23 cellular contexts compared by ENCODE assay signal in genomic region chr14:101122114-101122854, GRCh38.
DNase-seq lines count a peak whose midpoint lies in the region; ATAC-seq and TF ChIP-seq lines count a peak whose summit lies in the region.
"Had no signal": no experiment of that assay in that cellular context is flagged by ENCODE, and none has a peak within 500 bp of the region (broad histone marks: within the 10 kb centered on the region; RNA-seq: fewer than 3 reads in every experiment).

No MANE protein-coding gene starts in this region.

- H4K91ac ChIP-seq in neuronal stem cell (ENCODE audit: low read depth, low read length, poor library complexity): no peak overlapping the region

- H3K27me3 ChIP-seq in Peyer's patch (no peaks in the 10 kb centered on the region), neuronal stem cell (ENCODE audit: control insufficient read depth in 3 of 3, insufficient read depth in 3 of 3, low read depth in 1 of 3, low read length in 3 of 3) (no peaks in the 10 kb centered on the region), suprapubic skin (peaks cover 16% of the 10 kb centered on the region)
- H3K27me3 ChIP-seq: colonic mucosa, MG63, upper lobe of left lung had no signal

- no peak overlapping the region for H2BK120ac ChIP-seq in neuronal stem cell (ENCODE audit: low read depth, low read length)

- H3K4me1 ChIP-seq in Peyer's patch (no peaks in the 10 kb centered on the region), neuronal stem cell (ENCODE audit: control insufficient read depth in 2 of 2, insufficient read depth in 1 of 2, low read depth in 1 of 2, low read length in 2 of 2) (peaks cover 3 to 5% of the 10 kb centered on the region in 2 donors), suprapubic skin (no peaks in the 10 kb centered on the region)
- H3K4me1 ChIP-seq: A549, colonic mucosa, upper lobe of left lung had no signal

- no peaks in the 10 kb centered on the region for H3K79me1 ChIP-seq in neuronal stem cell (ENCODE audit: low read depth, low read length)

- H3K9me3 ChIP-seq in Peyer's patch: no peaks in the 10 kb centered on the region
- peaks cover 0 to 2% of the 10 kb centered on the region in 2 donors for H3K9me3 ChIP-seq in neuronal stem cell (replicated peaks in 1 of 2; ENCODE audit: control insufficient read depth in 2 of 2, insufficient read depth in 1 of 2, low read depth in 1 of 2, low read length in 2 of 2)
- no peaks in the 10 kb centered on the region for H3K9me3 ChIP-seq in suprapubic skin
- H3K9me3 ChIP-seq: A549, colonic mucosa, MG63, upper lobe of left lung had no signal

- no peak overlapping the region for H3K4ac ChIP-seq in neuronal stem cell (ENCODE audit: low read length)

- ATAC-seq in activated CD8-positive, alpha-beta memory T cell treated with anti-CD3 and anti-CD28 coated beads, Interleukin-2, amount 10 ng/mL, durations not matched to agents 7 days and 5 days: no peak
- no peak for ATAC-seq in HG02973 (IDR thresholded peaks at IDR 0.05; ENCODE audit: unreplicated experiment)
- ATAC-seq: A549 had no signal

- H2BK5ac ChIP-seq in neuronal stem cell (ENCODE audit: low read length): no peak overlapping the region

- CTCF ChIA-PET in activated CD8-positive, alpha-beta memory T cell treated with anti-CD3 and anti-CD28 coated beads, Interleukin-2, amount 10 ng/mL, durations not matched to agents 7 days and 5 days (lab: Charles Lee): interaction anchor here (1.2 kb wide), 1 partner anchor 477 kb away, joined by 3 read pairs; no protein-coding TSS in a partner anchor

- H3K27me3 Mint-ChIP-seq in activated CD8-positive, alpha-beta memory T cell treated with anti-CD3 and anti-CD28 coated beads, Interleukin-2, amount 10 ng/mL, durations not matched to agents 7 days and 5 days: peaks cover 18% of the 10 kb centered on the region

- H3K4me2 ChIP-seq in neuronal stem cell (ENCODE audit: insufficient read depth, low read length, poor library complexity, severe bottlenecking): no peak overlapping the region
- H3K4me2 ChIP-seq: A549 had no signal

- WGBS in neuronal stem cell (ENCODE audit: extremely low coverage in 2 of 2, insufficient read length in 2 of 2, insufficient replicate concordance in 1 of 2), 2 donors: no CpG with 5 or more reads among the region's 18 CpGs
- 87% methylated on average over 16 of the region's 18 CpGs for WGBS in suprapubic skin

- no peak for TF ChIP-seq EP300 in suprapubic skin (IDR thresholded peaks at IDR 0.05)

- H3K23ac ChIP-seq in neuronal stem cell (ENCODE audit: low read depth, low read length, poor library complexity): no peak overlapping the region

- no peak overlapping the region for H3K27ac Mint-ChIP-seq in activated CD8-positive, alpha-beta memory T cell treated with anti-CD3 and anti-CD28 coated beads, Interleukin-2, amount 10 ng/mL, durations not matched to agents 7 days and 5 days

- peak overlapping the region; percentile 7 for H2BK15ac ChIP-seq in neuronal stem cell (ENCODE audit: low read length)

- no peak overlapping the region for H3K4me3 ChIP-seq in Peyer's patch
- H3K4me3 ChIP-seq in neuronal stem cell (ENCODE audit: low read length in 2 of 2): no peak overlapping the region
- H3K4me3 ChIP-seq in suprapubic skin: no peak overlapping the region
- H3K4me3 ChIP-seq: A549, colonic mucosa, MG63, upper lobe of left lung had no signal

- DNase-seq in activated CD8-positive, alpha-beta memory T cell treated with anti-CD3 and anti-CD28 coated beads, Interleukin-2, amount 10 ng/mL, durations not matched to agents 7 days and 5 days: peak; percentile 23
- DNase-seq in activated CD8-positive, alpha-beta memory T cell treated with anti-CD3 and anti-CD28 coated beads, Interleukin-2, amount 50 U/mL, for 4 hours: no peak
- DNase-seq in Peyer's patch (peak in 2 of 3 donors; percentile 7 to 27), neuronal stem cell (ENCODE audit: low spot score) (no peak), suprapubic skin (ENCODE audit: low spot score in 2 of 2) (peak; percentile 44 to 65), NCI-H1694 (lab: John Stamatoyannopoulos, UW) (no peak)
- DNase-seq in effector CD8-positive, alpha-beta T cell (lab: John Stamatoyannopoulos, UW): no peak
- DNase-seq: activated effector memory CD4-positive, alpha-beta T cell treated with anti-CD3 and anti-CD28 coated beads, Interleukin-2, amount 50 U/mL, for 16 hours; DMS 273 treated with DMSO at 0.1 percent for 48 hours; GOT3; IMR-90; MG63; NCI-H1436; NCI-H526 treated with DMSO at 0.1 percent for 48 hours; RPMI8226; stimulated activated CD4-positive, alpha-beta T cell treated with anti-CD3 and anti-CD28 coated beads, Interleukin-2, amount 100 ng/mL, for 48 hours; stimulated activated naive CD8-positive, alpha-beta T cell treated with anti-CD3 and anti-CD28 coated beads, Interleukin-15, amount 100 ng/mL, for 72 hours; T1000; upper lobe of left lung had no signal

- no peaks in the 10 kb centered on the region for H3K36me3 Mint-ChIP-seq in activated CD8-positive, alpha-beta memory T cell treated with anti-CD3 and anti-CD28 coated beads, Interleukin-2, amount 10 ng/mL, durations not matched to agents 7 days and 5 days

- H2AK5ac ChIP-seq in neuronal stem cell (ENCODE audit: low read depth, low read length): no peak overlapping the region

- H3K27ac ChIP-seq in Peyer's patch (no peak overlapping the region), neuronal stem cell (replicated peaks; ENCODE audit: low read length) (no peak overlapping the region), suprapubic skin (no peak overlapping the region)
- H3K27ac ChIP-seq: A549, C4-2B, colonic mucosa had no signal

- H3K18ac ChIP-seq in neuronal stem cell (ENCODE audit: low read length): peak overlapping the region; percentile 25

- no peak overlapping the region for H3K14ac ChIP-seq in neuronal stem cell (ENCODE audit: low read length)

- no peak overlapping the region for H2BK12ac ChIP-seq in neuronal stem cell (ENCODE audit: low read length)

- H3K4me1 Mint-ChIP-seq in activated CD8-positive, alpha-beta memory T cell treated with anti-CD3 and anti-CD28 coated beads, Interleukin-2, amount 10 ng/mL, durations not matched to agents 7 days and 5 days: peaks cover 11% of the 10 kb centered on the region

- no peak overlapping the region for H3K4me3 Mint-ChIP-seq in activated CD8-positive, alpha-beta memory T cell treated with anti-CD3 and anti-CD28 coated beads, Interleukin-2, amount 10 ng/mL, durations not matched to agents 7 days and 5 days

- H2AFZ ChIP-seq in neuronal stem cell (ENCODE audit: low read length): no peak overlapping the region

- no peaks in the 10 kb centered on the region for H3K9me3 Mint-ChIP-seq in activated CD8-positive, alpha-beta memory T cell treated with anti-CD3 and anti-CD28 coated beads, Interleukin-2, amount 10 ng/mL, durations not matched to agents 7 days and 5 days (ENCODE audit: low read depth)
- H3K9me3 Mint-ChIP-seq: stimulated activated naive CD8-positive, alpha-beta T cell treated with anti-CD3 and anti-CD28 coated beads, Interleukin-15, amount 100 ng/mL, for 72 hours had no signal

- no peak overlapping the region for H3K9ac ChIP-seq in neuronal stem cell (ENCODE audit: low read depth, low read length, poor library complexity)

- no peak for TF ChIP-seq POLR2A in Peyer's patch (IDR thresholded peaks at IDR 0.05)
- TF ChIP-seq POLR2A in suprapubic skin (IDR thresholded peaks at IDR 0.05): no peak

- no peak overlapping the region for H4K8ac ChIP-seq in neuronal stem cell (ENCODE audit: low read depth, low read length)

- H3K36me3 ChIP-seq in Peyer's patch (no peaks in the 10 kb centered on the region), neuronal stem cell (replicated peaks in 1 of 2; ENCODE audit: control insufficient read depth in 2 of 2, insufficient read depth in 2 of 2, low read length in 2 of 2) (no peaks in the 10 kb centered on the region), suprapubic skin (no peaks in the 10 kb centered on the region)
- H3K36me3 ChIP-seq: colonic mucosa, MG63, upper lobe of left lung had no signal

- TF ChIP-seq CTCF in Peyer's patch (IDR thresholded peaks at IDR 0.05) (no peak), suprapubic skin (IDR thresholded peaks at IDR 0.05) (no peak)

Comparison
In these comparisons a context has a peak if more than half of its experiments do, and no peak if none do; other contexts are left out.
1. DNase-seq: peak in activated CD8-positive, alpha-beta memory T cell treated with anti-CD3 and anti-CD28 coated beads, Interleukin-2, amount 10 ng/mL, durations not matched to agents 7 days and 5 days (single experiment), Peyer's patch (2 of 3) and suprapubic skin (2 of 2); none in activated CD8-positive, alpha-beta memory T cell treated with anti-CD3 and anti-CD28 coated beads, Interleukin-2, amount 50 U/mL, for 4 hours (single experiment), neuronal stem cell (single experiment), effector CD8-positive, alpha-beta T cell (single experiment) and NCI-H1694 (single experiment).